In the genomic region with DNA sequence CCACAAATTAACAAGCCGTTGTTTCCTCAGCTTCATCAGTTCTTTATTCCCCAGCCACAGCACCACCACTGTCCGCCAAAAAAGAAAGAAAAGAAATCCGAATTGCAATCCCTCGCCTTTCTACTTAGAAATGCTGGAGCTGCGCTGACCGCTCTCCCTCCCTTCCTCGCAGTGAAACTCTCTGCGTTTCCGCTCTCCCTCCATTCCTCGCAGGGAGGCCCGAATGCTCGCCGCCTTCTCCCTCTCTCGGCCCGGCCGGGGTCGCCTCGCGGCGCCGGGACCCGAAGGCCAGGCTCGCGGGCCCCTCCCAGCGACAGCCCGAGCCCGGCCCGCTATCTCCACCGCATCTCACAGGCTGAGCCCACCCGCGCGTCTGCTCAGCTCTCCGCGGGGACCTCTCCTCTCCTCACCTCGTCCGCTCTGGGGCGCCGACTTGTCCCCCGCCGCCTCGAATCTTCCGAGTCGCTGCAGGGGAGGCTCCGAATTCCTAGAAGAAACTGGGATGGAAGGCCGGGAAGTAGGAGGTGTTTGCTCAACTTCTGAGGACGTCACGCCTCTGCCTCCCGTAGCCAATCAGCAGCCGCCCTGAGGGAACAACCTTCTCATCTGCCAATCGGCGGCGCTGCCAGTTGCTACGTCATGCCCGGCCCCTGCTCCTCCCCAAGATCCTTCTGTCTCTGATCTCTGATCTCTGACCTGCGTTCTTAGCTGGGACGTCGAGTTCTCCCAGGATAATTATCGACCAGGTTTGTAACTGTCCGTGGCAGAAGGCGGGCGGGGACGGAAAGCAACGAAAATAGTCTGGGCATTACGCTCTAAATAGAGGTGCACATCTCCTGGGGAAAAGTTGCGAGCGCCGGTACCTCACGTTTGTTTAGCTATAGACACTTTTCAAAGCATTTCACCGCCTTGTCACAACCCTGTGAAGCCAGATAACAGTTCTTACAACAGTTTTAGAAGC, we compare ENCODE assay signal across 8 cellular contexts. TPM values are rescaled to one million over a fixed set of nuclear protein-coding genes. Genes with fewer than 3 reads are reported as not detected.
DNase-seq lines count a peak whose midpoint lies in the region; ATAC-seq and TF ChIP-seq lines count a peak whose summit lies in the region.

Gene AASS, minus strand, starts transcription at position 499 of the 961 bp plus-strand sequence. CDS start 10,523 bp downstream, outside the sequence.

- H3K36me3 ChIP-seq in ES-I3 (ENCODE audit: insufficient read depth, low read length) (no peaks in the 10 kb centered on the region), HEK293 (ENCODE audit: control insufficient read depth in 2 of 2, insufficient read depth in 1 of 2, low read length in 2 of 2) (no peaks in the 10 kb centered on the region)

- POLR2A ChIA-PET in HEK293 (lab: Yijun Ruan, JAX): interaction anchor here (0.6 to 1.0 kb wide), 3 partner anchors 42 to 1267 kb away, joined by 3 to 4 read pairs (median 3); no protein-coding TSS in a partner anchor

- peaks cover 44% of the 10 kb centered on the region for H3K4me1 ChIP-seq in ES-I3 (ENCODE audit: insufficient read depth, low read length)
- H3K4me1 ChIP-seq in HEK293 (ENCODE audit: control insufficient read depth, insufficient read depth, low read length): peaks cover 10% of the 10 kb centered on the region; the same call in 1 of the 2 replicates
- H3K4me1 ChIP-seq in right cardiac atrium (ENCODE audit: control insufficient read depth, insufficient read depth, low read length): no peaks in the 10 kb centered on the region

- H3K4me1 Mint-ChIP-seq in progenitor cell of endocrine pancreas (ENCODE audit: low read depth) (peaks cover 14% of the 10 kb centered on the region), type B pancreatic cell (ENCODE audit: unreplicated experiment) (peaks cover 13% of the 10 kb centered on the region)

- H3K9me3 ChIP-seq in ES-I3 (ENCODE audit: control insufficient read depth, insufficient read depth, low read length): no peaks in the 10 kb centered on the region
- H3K9me3 ChIP-seq in HEK293 (ENCODE audit: control insufficient read depth, insufficient read depth, low read depth, low read length): no peaks in the 10 kb centered on the region
- H3K9me3 ChIP-seq in right cardiac atrium (ENCODE audit: control insufficient read depth, low read length): no peaks in the 10 kb centered on the region

- H3K27me3 ChIP-seq in right cardiac atrium (ENCODE audit: control insufficient read depth, insufficient read depth): no peaks in the 10 kb centered on the region

- in situ Hi-C loops in astrocyte of the cerebellum (cut with HindIII; ENCODE audit: low sequenced_read_pairs): no loop called here

- DNase-seq in NCI-H1092 (lab: John Stamatoyannopoulos, UW) (peak; percentile 76), T-helper 2 cell (peak; percentile 29 to 85 (median 54)), astrocyte of the cerebellum (ENCODE audit: low read depth) (peak; percentile 88), right cardiac atrium (peak; percentile 98 to 99 (median 98)), progenitor cell of endocrine pancreas (ENCODE audit: low spot score, unreplicated experiment) (peak; percentile 87), type B pancreatic cell (ENCODE audit: extremely low spot score, unreplicated experiment) (peak; percentile 93)

- H3K36me3 Mint-ChIP-seq in progenitor cell of endocrine pancreas (ENCODE audit: insufficient read depth) (no peaks in the 10 kb centered on the region), type B pancreatic cell (no peaks in the 10 kb centered on the region)

- H3K4me3 ChIP-seq in HEK293 (ENCODE audit: low read depth, low read length): peak within 1 kb of the TSS; percentile 88
- H3K4me3 ChIP-seq in astrocyte of the cerebellum (ENCODE audit: low read depth, low read length): peak within 1 kb of the TSS; percentile 72
- peak within 1 kb of the TSS; percentile 93 for H3K4me3 ChIP-seq in right cardiac atrium (ENCODE audit: low read length)

- ATAC-seq in right cardiac atrium: peak; percentile 100

- peaks cover 3% of the 10 kb centered on the region for H3K27me3 Mint-ChIP-seq in progenitor cell of endocrine pancreas
- peaks cover 16% of the 10 kb centered on the region for H3K27me3 Mint-ChIP-seq in type B pancreatic cell

- under 1% methylated on average over 69 of the region's 69 CpGs for WGBS in right cardiac atrium

- H3K9ac ChIP-seq in ES-I3 (ENCODE audit: low read depth, low read length): peak within 1 kb of the TSS; percentile 93

- H3K9me3 Mint-ChIP-seq in progenitor cell of endocrine pancreas (ENCODE audit: low read depth) (no peaks in the 10 kb centered on the region), type B pancreatic cell (no peaks in the 10 kb centered on the region)

- peak within 1 kb of the TSS; percentile 98 for H3K27ac Mint-ChIP-seq in progenitor cell of endocrine pancreas
- H3K27ac Mint-ChIP-seq in type B pancreatic cell: peak within 1 kb of the TSS; percentile 90

- TF ChIP-seq CTCF in HEK293 (tag by site-specific recombination; IDR thresholded peaks at IDR 0.05) (peak; percentile 78; the same call in 1 of the 2 replicates), astrocyte of the cerebellum (IDR thresholded peaks at IDR 0.05; ENCODE audit: low read depth, low read length, missing control alignments) (peak; percentile 15), progenitor cell of endocrine pancreas (IDR thresholded peaks at IDR 0.05; ENCODE audit: unreplicated experiment) (no peak), type B pancreatic cell (conservative IDR thresholded peaks at IDR 0.05) (no peak)

- CTCF ChIA-PET in HEK293 (lab: Yijun Ruan, JAX): interaction anchor here (0.6 to 1.2 kb wide), 4 partner anchors 10 to 150 kb away, joined by 3 to 6 read pairs (median 4); no protein-coding TSS in a partner anchor

- peak within 1 kb of the TSS; percentile 95 for H3K4me3 Mint-ChIP-seq in progenitor cell of endocrine pancreas (ENCODE audit: low read depth)
- peak within 1 kb of the TSS; percentile 98 for H3K4me3 Mint-ChIP-seq in type B pancreatic cell

- H3K27ac ChIP-seq in HEK293 (ENCODE audit: extremely low read depth, low read depth, low read length) (peak within 1 kb of the TSS; percentile 80), right cardiac atrium (ENCODE audit: low read length) (peak within 1 kb of the TSS; percentile 99)

- intact Hi-C loops in right cardiac atrium (cut with DNase I): no loop called here

TF ChIP-seq in HEK293, 187 proteins besides CTCF, POLR2A, EP300 and RAD21 (continues in another document):
- TF ChIP-seq BCL11A (tag by site-specific recombination; IDR thresholded peaks at IDR 0.05; ENCODE audit: low read depth) (peak; percentile 68; the same call in 1 of the 2 replicates), ZNF629 (tag by site-specific recombination; IDR thresholded peaks at IDR 0.05) (peak; percentile 99), KLF8 (tag by site-specific recombination; IDR thresholded peaks at IDR 0.05) (no peak; the same call in 1 of the 2 replicates), ZNF558 (tag by site-specific recombination; IDR thresholded peaks at IDR 0.05) (0 out of 2 replicates have a peak, but pooled peaks have one; percentile 18), ZFHX2 (tag by site-specific recombination; conservative IDR thresholded peaks at IDR 0.05) (peak; percentile 31), ZBTB17 (tag by site-specific recombination; IDR thresholded peaks at IDR 0.05) (peak; percentile 97), KLF10 (tag by site-specific recombination; IDR thresholded peaks at IDR 0.05) (peak; percentile 100), GFI1B (tag by site-specific recombination; IDR thresholded peaks at IDR 0.05) (no peak), ZNF146 (tag by site-specific recombination; IDR thresholded peaks at IDR 0.05) (no peak), PRDM1 (tag by site-specific recombination; IDR thresholded peaks at IDR 0.05) (peak; percentile 88), ZIC2 (tag by site-specific recombination; IDR thresholded peaks at IDR 0.05) (peak; percentile 82), ZNF292 (tag by site-specific recombination; IDR thresholded peaks at IDR 0.05; ENCODE audit: borderline replicate concordance, low read depth) (no peak), ZNF391 (tag by site-specific recombination; IDR thresholded peaks at IDR 0.05; ENCODE audit: borderline replicate concordance, low read depth) (0 out of 2 replicates have a peak, but pooled peaks have one; percentile 18), ZSCAN16 (tag by site-specific recombination; IDR thresholded peaks at IDR 0.05) (peak; percentile 97), ZFP37 (tag by site-specific recombination; IDR thresholded peaks at IDR 0.05) (peak; percentile 76; the same call in 1 of the 2 replicates), ZNF660 (tag by site-specific recombination; IDR thresholded peaks at IDR 0.05) (peak; percentile 65), GLIS2 (tag by site-specific recombination; IDR thresholded peaks at IDR 0.05) (peak; percentile 93)
- TF ChIP-seq, protein P1, sequence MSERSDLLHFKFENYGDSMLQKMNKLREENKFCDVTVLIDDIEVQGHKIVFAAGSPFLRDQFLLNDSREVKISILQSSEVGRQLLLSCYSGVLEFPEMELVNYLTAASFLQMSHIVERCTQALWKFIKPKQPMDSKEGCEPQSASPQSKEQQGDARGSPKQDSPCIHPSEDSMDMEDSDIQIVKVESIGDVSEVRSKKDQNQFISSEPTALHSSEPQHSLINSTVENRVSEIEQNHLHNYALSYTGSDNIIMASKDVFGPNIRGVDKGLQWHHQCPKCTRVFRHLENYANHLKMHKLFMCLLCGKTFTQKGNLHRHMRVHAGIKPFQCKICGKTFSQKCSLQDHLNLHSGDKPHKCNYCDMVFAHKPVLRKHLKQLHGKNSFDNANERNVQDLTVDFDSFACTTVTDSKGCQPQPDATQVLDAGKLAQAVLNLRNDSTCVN (tag by site-specific recombination; optimal IDR thresholded peaks at IDR 0.05): peak; percentile 62
- TF ChIP-seq, protein P2, sequence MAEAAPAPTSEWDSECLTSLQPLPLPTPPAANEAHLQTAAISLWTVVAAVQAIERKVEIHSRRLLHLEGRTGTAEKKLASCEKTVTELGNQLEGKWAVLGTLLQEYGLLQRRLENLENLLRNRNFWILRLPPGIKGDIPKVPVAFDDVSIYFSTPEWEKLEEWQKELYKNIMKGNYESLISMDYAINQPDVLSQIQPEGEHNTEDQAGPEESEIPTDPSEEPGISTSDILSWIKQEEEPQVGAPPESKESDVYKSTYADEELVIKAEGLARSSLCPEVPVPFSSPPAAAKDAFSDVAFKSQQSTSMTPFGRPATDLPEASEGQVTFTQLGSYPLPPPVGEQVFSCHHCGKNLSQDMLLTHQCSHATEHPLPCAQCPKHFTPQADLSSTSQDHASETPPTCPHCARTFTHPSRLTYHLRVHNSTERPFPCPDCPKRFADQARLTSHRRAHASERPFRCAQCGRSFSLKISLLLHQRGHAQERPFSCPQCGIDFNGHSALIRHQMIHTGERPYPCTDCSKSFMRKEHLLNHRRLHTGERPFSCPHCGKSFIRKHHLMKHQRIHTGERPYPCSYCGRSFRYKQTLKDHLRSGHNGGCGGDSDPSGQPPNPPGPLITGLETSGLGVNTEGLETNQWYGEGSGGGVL (tag by site-specific recombination; IDR thresholded peaks at IDR 0.05): peak; percentile 27; the same call in 1 of the 2 replicates

RNA-seq across cellular contexts. Expression of gene AASS, which starts in this region (rescaled TPM):
- total RNA-seq in right cardiac atrium: 10 to 100 TPM; 11.8 to 22.2 (median 13.5) TPM
- polyA plus RNA-seq in right cardiac atrium: 9.1 TPM
- 70.2 and 76.3 TPM in 2 replicates for total RNA-seq in progenitor cell of endocrine pancreas
- 6.3 and 40.8 TPM in 2 replicates for total RNA-seq in type B pancreatic cell (ENCODE audit: low replicate concordance)

Comparison
In these comparisons a context has a peak if more than half of its experiments do, and no peak if none do; other contexts are left out.
1. Peak in every context shown above with its lines: DNase-seq, ATAC-seq, H3K4me3 ChIP-seq and H3K27ac ChIP-seq.
2. CTCF ChIP-seq: peak in HEK293 (single experiment) and astrocyte of the cerebellum (single experiment); none in progenitor cell of endocrine pancreas (single experiment) and type B pancreatic cell (single experiment).